Comparison of ENCODE assay signal across 18 cellular contexts in the genomic region with DNA sequence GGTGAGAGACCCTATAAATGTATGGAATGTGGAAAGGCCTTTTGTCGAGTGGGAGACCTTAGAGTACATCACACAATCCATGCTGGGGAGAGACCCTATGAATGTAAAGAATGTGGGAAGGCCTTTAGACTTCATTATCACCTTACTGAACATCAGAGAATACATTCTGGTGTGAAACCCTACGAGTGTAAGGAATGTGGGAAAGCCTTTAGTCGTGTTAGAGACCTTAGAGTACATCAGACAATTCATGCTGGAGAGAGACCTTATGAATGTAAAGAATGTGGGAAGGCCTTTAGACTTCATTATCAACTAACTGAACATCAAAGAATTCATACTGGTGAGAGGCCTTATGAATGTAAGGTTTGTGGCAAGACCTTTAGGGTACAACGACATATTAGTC. TPM values are rescaled to one million over a fixed set of nuclear protein-coding genes. Genes with fewer than 3 reads are reported as not detected.
DNase-seq lines count a peak whose midpoint lies in the region; ATAC-seq, FAIRE-seq and TF ChIP-seq lines count a peak whose summit lies in the region.
"Had no signal": no experiment of that assay in that cellular context is flagged by ENCODE, and none has a peak within 500 bp of the region (broad histone marks: within the 10 kb centered on the region; RNA-seq: fewer than 3 reads in every experiment).

No MANE protein-coding gene starts in this region.

- H3K56ac ChIP-seq in H1 (replicated peaks; ENCODE audit: insufficient read length, low read depth, low read length) = no peak overlapping the region

- no peak overlapping the region for H2AK5ac ChIP-seq in H1 (ENCODE audit: low read depth, low read length)

- H3K4me3 ChIP-seq in BLaER1 = peak overlapping the region; percentile 15; the same call in 1 of the 2 replicates
- no peak overlapping the region for H3K4me3 ChIP-seq in HEK293 (ENCODE audit: low read depth, low read length)
- no peak overlapping the region for H3K4me3 ChIP-seq in H1 (ENCODE audit: extremely low read depth in 1 of 4, insufficient read depth in 2 of 4, low read depth in 3 of 4, low read length in 4 of 4)
- peak overlapping the region; percentile 27 to 29 for H3K4me3 ChIP-seq in muscle layer of duodenum (ENCODE audit: low read depth in 1 of 2, low read length in 2 of 2)
- H3K4me3 ChIP-seq: GM23248 had no signal

- TF ChIP-seq CTCF in HEK293 (tag by site-specific recombination; IDR thresholded peaks at IDR 0.05) = no peak
- TF ChIP-seq CTCF in H1 (IDR thresholded peaks at IDR 0.05; ENCODE audit: control extremely low read depth in 1 of 3, insufficient read depth in 1 of 3, low read depth in 1 of 3, low read length in 3 of 3) = no peak

- no peak overlapping the region for H2BK12ac ChIP-seq in H1 (ENCODE audit: low read depth, low read length)

- no peaks in the 10 kb centered on the region for H3K4me1 ChIP-seq in BLaER1
- H3K4me1 ChIP-seq in HEK293 (ENCODE audit: control insufficient read depth, insufficient read depth, low read length) = no peaks in the 10 kb centered on the region
- no peaks in the 10 kb centered on the region for H3K4me1 ChIP-seq in H1 (replicated peaks in 1 of 4; ENCODE audit: control insufficient read depth in 3 of 4, insufficient read depth in 4 of 4, low read length in 3 of 4)
- no peaks in the 10 kb centered on the region for H3K4me1 ChIP-seq in muscle layer of duodenum (ENCODE audit: control insufficient read depth in 1 of 2, insufficient read depth in 2 of 2, low read length in 2 of 2)
- H3K4me1 ChIP-seq: BE2C, Caco-2 had no signal

- no peaks in the 10 kb centered on the region for H3K79me1 ChIP-seq in H1 (ENCODE audit: low read depth, low read length)

- ATAC-seq in GM18868 (IDR thresholded peaks at IDR 0.05; ENCODE audit: unreplicated experiment) = no peak
- ATAC-seq: HepG2 had no signal

- no peak for TF ChIP-seq POLR2A in H1 (IDR thresholded peaks at IDR 0.05; ENCODE audit: control extremely low read depth in 1 of 2, low read depth in 2 of 2, low read length in 2 of 2)

- no peaks in the 10 kb centered on the region for H3K23me2 ChIP-seq in H1 (ENCODE audit: low read depth, low read length)

- H3K9ac ChIP-seq in BLaER1 (no peak overlapping the region), H1 (replicated peaks in 1 of 4; ENCODE audit: extremely low read depth in 1 of 4, low read depth in 3 of 4, low read length in 3 of 4) (no peak overlapping the region)
- H3K9ac ChIP-seq: GM23248 had no signal

- 91% methylated on average over 4 of the region's 4 CpGs; no CpG with 5 or more reads in 1 of the 2 experiments for WGBS in H1 (ENCODE audit: extremely low coverage in 1 of 2, insufficient coverage in 1 of 2, insufficient read length in 1 of 2, insufficient replicate concordance in 2 of 2, low coverage in 1 of 2, low lambda C conversion rate in 2 of 2, missing lambda C conversion rate in 1 of 2), 2 experiments

- CTCF ChIA-PET in HEK293 (lab: Yijun Ruan, JAX) (no interaction called here), H1 (lab: Charles Lee; ENCODE audit: partially characterized antibody) (no interaction called here)

- no peak overlapping the region for H2BK120ac ChIP-seq in H1 (replicated peaks; ENCODE audit: low read depth, low read length)

- no peak overlapping the region for H3K14ac ChIP-seq in H1 (ENCODE audit: insufficient read length)

- no peak for TF ChIP-seq EP300 in H1 (IDR thresholded peaks at IDR 0.05; ENCODE audit: borderline replicate concordance in 1 of 2, low read depth in 2 of 2, low read length in 2 of 2)

- DNase-seq in H1 (ENCODE audit: low read depth in 1 of 2, low spot score in 2 of 2) (no peak), NCI-H774 (lab: John Stamatoyannopoulos, UW) (no peak)
- no peak for DNase-seq in activated CD8-positive, alpha-beta memory T cell treated with anti-CD3 and anti-CD28 coated beads for 24 hours
- DNase-seq: ACHN; BE2C; Caco-2; CD4-positive, alpha-beta T cell; GM23248; H7 had no signal

- no peak overlapping the region for H4K91ac ChIP-seq in H1 (replicated peaks; ENCODE audit: insufficient read length, low read length)

- H3K9me3 ChIP-seq in BLaER1 (peaks cover 94% of the 10 kb centered on the region), HEK293 (ENCODE audit: control insufficient read depth, insufficient read depth, low read depth, low read length) (peaks cover 62% of the 10 kb centered on the region), H1 (ENCODE audit: insufficient read depth in 2 of 2, low read depth in 1 of 2, low read length in 1 of 2) (peaks cover 38 to 47% of the 10 kb centered on the region in 2 experiments), muscle layer of duodenum (ENCODE audit: control insufficient read depth in 1 of 2, low read length in 2 of 2) (peaks cover 34 to 61% of the 10 kb centered on the region in 2 donors)
- H3K9me3 ChIP-seq: BE2C had no signal

- no peak overlapping the region for H2BK15ac ChIP-seq in H1 (ENCODE audit: low read length)

- no peak overlapping the region for H2AFZ ChIP-seq in H1 (ENCODE audit: low read length)
- H2AFZ ChIP-seq: GM23248 had no signal

- TF ChIP-seq RAD21 in H1 (IDR thresholded peaks at IDR 0.05 in 1 of 2, conservative IDR thresholded peaks at IDR 0.05 in 1 of 2; ENCODE audit: low read depth in 2 of 2, low read length in 2 of 2) = no peak

- no peak overlapping the region for H3K23ac ChIP-seq in H1 (ENCODE audit: insufficient read length)

- H4K8ac ChIP-seq in H1 (ENCODE audit: extremely low read depth, insufficient read depth, low read length) = no peak overlapping the region

- H3K4me2 ChIP-seq in BLaER1 = no peak overlapping the region
- H3K4me2 ChIP-seq in H1 (ENCODE audit: insufficient read depth in 1 of 2, low read depth in 2 of 2, low read length in 2 of 2) = no peak overlapping the region

- H2BK5ac ChIP-seq in H1 (ENCODE audit: low read depth, low read length) = no peak overlapping the region

- H3K4ac ChIP-seq in H1 (replicated peaks; ENCODE audit: insufficient read length, low read depth, low read length) = no peak overlapping the region

- H2BK20ac ChIP-seq in H1 (ENCODE audit: low read length) = no peak overlapping the region

- POLR2A ChIA-PET in HEK293 (lab: Yijun Ruan, JAX) = no interaction called here
- POLR2A ChIA-PET in H1 (lab: Charles Lee; ENCODE audit: partially characterized antibody) = no interaction called here

- no peaks in the 10 kb centered on the region for H3K79me2 ChIP-seq in H1 (ENCODE audit: control insufficient read depth in 1 of 2, insufficient read depth in 2 of 2, low read length in 2 of 2)

- H4K20me1 ChIP-seq in BLaER1 (no peaks in the 10 kb centered on the region), H1 (replicated peaks in 1 of 2; ENCODE audit: control insufficient read depth in 1 of 2, insufficient read depth in 2 of 2, low read length in 2 of 2) (no peaks in the 10 kb centered on the region)

- H3K36me3 ChIP-seq in BLaER1 (peaks cover 60% of the 10 kb centered on the region), HEK293 (ENCODE audit: control insufficient read depth in 2 of 2, insufficient read depth in 1 of 2, low read length in 2 of 2) (peaks cover 51 to 53% of the 10 kb centered on the region in 2 experiments), H1 (ENCODE audit: control insufficient read depth in 2 of 4, insufficient read depth in 4 of 4, low read length in 3 of 4) (peaks cover 0 to 14% (median 1%) of the 10 kb centered on the region in 4 experiments; a peak in 2 of 8 replicates), muscle layer of duodenum (ENCODE audit: control insufficient read depth in 1 of 2, insufficient read depth in 2 of 2, low read length in 2 of 2) (peaks cover 15 to 63% of the 10 kb centered on the region in 2 donors)
- H3K36me3 ChIP-seq: BE2C had no signal

- H4K5ac ChIP-seq in H1 (ENCODE audit: insufficient read length, low read depth, low read length) = no peak overlapping the region

- FAIRE-seq in H1 (lab: Jason Lieb, UNC) = no peak
- FAIRE-seq: D721Med, G401.6, GM12891, HepG2 had no signal

- H3K18ac ChIP-seq in H1 (ENCODE audit: extremely low read depth, low read length) = no peak overlapping the region

- H3K27ac ChIP-seq in BLaER1 (no peak overlapping the region), HEK293 (ENCODE audit: extremely low read depth, low read depth, low read length) (no peak overlapping the region), H1 (ENCODE audit: low read depth, low read length) (no peak overlapping the region), muscle layer of duodenum (ENCODE audit: low read length) (no peak overlapping the region)
- H3K27ac ChIP-seq: C4-2B, GM23248 had no signal

- H3K27me3 ChIP-seq in BLaER1 (no peaks in the 10 kb centered on the region), H1 (replicated peaks in 1 of 4; ENCODE audit: control insufficient read depth in 3 of 4, extremely low read depth in 1 of 4, insufficient read depth in 3 of 4, low read length in 3 of 4) (no peaks in the 10 kb centered on the region), muscle layer of duodenum (ENCODE audit: low read depth, low read length) (no peaks in the 10 kb centered on the region)
- H3K27me3 ChIP-seq: BE2C had no signal

RNA-seq across cellular contexts. Expression of a gene that starts 17.1 kb away (rescaled TPM):
- 1.1 and 1.9 TPM in 2 replicates for total RNA-seq in H1 (2021; fragmentation: NEBNext Ultra II Directional; extraction: Animal tissue kit (Norgen Biotek cat#: 25700))
- polyA plus RNA-seq in H1 (2011; rRNA removed) = 0.05 and 0.21 TPM in 2 replicates
- polyA plus RNA-seq in H1 (2011; cell fraction: cytosol; rRNA removed) = 0.22 TPM
- 0.13 TPM for polyA plus RNA-seq in H1 (2011; cell fraction: nucleus; rRNA removed)
- 0.48 to 1.1 TPM (median 0.63 TPM) in 4 replicates for polyA plus RNA-seq in H1 (2012, experiment 1 of 2)
- not detected for polyA plus RNA-seq in H1 (2012, experiment 2 of 2)
- polyA plus RNA-seq in H1 (2013, experiment 1 of 2) = 0.49 TPM
- polyA plus RNA-seq in H1 (2013, experiment 2 of 2) = 0.35 TPM
- 1.6 and 2.2 TPM in 2 replicates for polyA minus RNA-seq in H1 (2011; rRNA and poly(A)+ RNA removed)
- polyA minus RNA-seq in H1 (2011; cell fraction: cytosol; rRNA and poly(A)+ RNA removed) = 1.7 TPM
- 3.0 TPM for polyA minus RNA-seq in H1 (2011; cell fraction: nucleus; rRNA and poly(A)+ RNA removed)

RNA-seq across cellular contexts. Expression of a gene that starts 42.0 kb away (rescaled TPM):
- total RNA-seq in H1 (2021; fragmentation: NEBNext Ultra II Directional; extraction: Animal tissue kit (Norgen Biotek cat#: 25700)) = 17.1 and 22.4 TPM in 2 replicates
- 2.2 and 3.1 TPM in 2 replicates for polyA plus RNA-seq in H1 (2011; rRNA removed)
- polyA plus RNA-seq in H1 (2011; cell fraction: cytosol; rRNA removed) = 3.9 TPM
- 7.1 TPM for polyA plus RNA-seq in H1 (2011; cell fraction: nucleus; rRNA removed)
- 8.3 to 15.9 TPM (median 9.9 TPM) in 4 replicates for polyA plus RNA-seq in H1 (2012, experiment 1 of 2)
- polyA plus RNA-seq in H1 (2012, experiment 2 of 2) = 0.17 TPM
- polyA plus RNA-seq in H1 (2013, experiment 1 of 2) = 8.8 TPM
- 7.8 TPM for polyA plus RNA-seq in H1 (2013, experiment 2 of 2)
- polyA minus RNA-seq in H1 (2011; rRNA and poly(A)+ RNA removed) = 27.0 and 30.6 TPM in 2 replicates
- polyA minus RNA-seq in H1 (2011; cell fraction: cytosol; rRNA and poly(A)+ RNA removed) = 5.3 TPM
- 33.5 TPM for polyA minus RNA-seq in H1 (2011; cell fraction: nucleus; rRNA and poly(A)+ RNA removed)

RNA-seq across cellular contexts. Expression of a gene that starts 43.0 kb away (rescaled TPM):
- 126 and 127 TPM in 2 replicates for total RNA-seq in H1 (2021; fragmentation: NEBNext Ultra II Directional; extraction: Animal tissue kit (Norgen Biotek cat#: 25700))
- 116 and 148 TPM in 2 replicates for polyA plus RNA-seq in H1 (2011; rRNA removed)
- 128 TPM for polyA plus RNA-seq in H1 (2011; cell fraction: cytosol; rRNA removed)
- 158 TPM for polyA plus RNA-seq in H1 (2011; cell fraction: nucleus; rRNA removed)
- 130 to 163 TPM (median 157 TPM) in 4 replicates for polyA plus RNA-seq in H1 (2012, experiment 1 of 2)
- polyA plus RNA-seq in H1 (2012, experiment 2 of 2) = 164 TPM
- 79.2 TPM for polyA plus RNA-seq in H1 (2013, experiment 1 of 2)
- polyA plus RNA-seq in H1 (2013, experiment 2 of 2) = 73.0 TPM
- polyA minus RNA-seq in H1 (2011; rRNA and poly(A)+ RNA removed) = 48.7 and 77.4 TPM in 2 replicates
- 70.6 TPM for polyA minus RNA-seq in H1 (2011; cell fraction: cytosol; rRNA and poly(A)+ RNA removed)
- 36.8 TPM for polyA minus RNA-seq in H1 (2011; cell fraction: nucleus; rRNA and poly(A)+ RNA removed)

Comparison
In these comparisons a context has a peak if more than half of its experiments do, and no peak if none do; other contexts are left out.
1. H3K4me3 ChIP-seq: peak in BLaER1 (single experiment) and muscle layer of duodenum (2 of 2); none in HEK293 (single experiment) and H1 (0 of 4).